ENCODE assay signal across 28 cellular contexts in genomic region chr2:9717886-9718451, GRCh38.
"Had no signal": no experiment of that assay in that cellular context is flagged by ENCODE, and none has a peak within 500 bp of the region (broad histone marks: within the 10 kb centered on the region; RNA-seq: fewer than 3 reads in every experiment).

No MANE protein-coding gene starts in this region.

- H3K27me3 ChIP-seq: breast epithelium, esophagus squamous epithelium, heart right ventricle, suprapubic skin, tibial artery had no signal

- H3K27me3 Mint-ChIP-seq: activated CD4-positive, alpha-beta memory T cell treated with anti-CD3 and anti-CD28 coated beads for 36 hours; dendritic cell treated with granulocyte-macrophage colony-stimulating factor and Interleukin-4, amounts not matched to agents 40 ng/mL and 50 ng/mL, for 4 days; memory B cell; naive thymus-derived CD4-positive, alpha-beta T cell had no signal

- H3K9me3 ChIP-seq: breast epithelium, esophagus squamous epithelium, heart right ventricle, suprapubic skin, tibial artery had no signal

- H3K4me3 Mint-ChIP-seq: activated CD4-positive, alpha-beta memory T cell treated with anti-CD3 and anti-CD28 coated beads for 36 hours; activated T-helper 1 cell treated with anti-CD3 and anti-CD28 coated beads, Interleukin-12 subunit alpha, Interleukin-12 subunit beta, Interleukin-2, Interleukin-4 antibody, amounts not matched to agents 30 ng/mL and 10 ng/mL and 1 ng/mL, durations not matched to agents 14 hours and 24 hours and 36 hours; dendritic cell treated with granulocyte-macrophage colony-stimulating factor and Interleukin-4, amounts not matched to agents 40 ng/mL and 50 ng/mL, for 4 days; memory B cell; naive thymus-derived CD4-positive, alpha-beta T cell had no signal

- H3K4me1 ChIP-seq: breast epithelium, esophagus squamous epithelium, heart right ventricle, suprapubic skin, tibial artery had no signal

- ATAC-seq: activated CD4-positive, CD25-positive, alpha-beta regulatory T cell treated with anti-CD3 and anti-CD28 coated beads, Interleukin-2, amount 50 U/mL, for 24 hours; activated naive CD4-positive, alpha-beta T cell treated with anti-CD3 and anti-CD28 coated beads, Interleukin-2, amount 50 U/mL, for 72 hours; heart right ventricle; naive thymus-derived CD4-positive, alpha-beta T cell; right cardiac atrium had no signal

- DNase-seq: activated CD4-positive, alpha-beta memory T cell treated with anti-CD3 and anti-CD28 coated beads for 36 hours; activated CD4-positive, alpha-beta T cell treated with anti-CD3 and anti-CD28 coated beads for 48 hours; activated CD8-positive, alpha-beta memory T cell treated with anti-CD3 and anti-CD28 coated beads, Interleukin-2, amount 50 U/mL, for 4 hours; activated gamma-delta T cell treated with Interleukin-2 at 50 U/mL for 16 hours; activated T-cell treated with anti-CD3 and anti-CD28 coated beads, Interleukin-2, amount 50 U/mL, for 1 hour; central memory CD4-positive, alpha-beta T cell; effector CD4-positive, alpha-beta T cell; esophagus squamous epithelium; foreskin melanocyte; heart right ventricle; midbrain; naive thymus-derived CD4-positive, alpha-beta T cell; posterior cingulate gyrus; right cardiac atrium; stimulated activated CD4-positive, alpha-beta T cell treated with anti-CD3 and anti-CD28 coated beads, Interleukin-15, amount 100 ng/mL, for 24 hours; stimulated activated CD4-positive, alpha-beta T cell treated with anti-CD3 and anti-CD28 coated beads, Interleukin-2, amount 100 ng/mL, for 24 hours; stimulated activated naive CD4-positive, alpha-beta T cell; T1000; tibial artery; WERI-Rb-1 had no signal

- H3K36me3 ChIP-seq: breast epithelium, esophagus squamous epithelium, heart right ventricle, suprapubic skin, tibial artery, WERI-Rb-1 had no signal

- H3K9me3 Mint-ChIP-seq: activated CD4-positive, alpha-beta memory T cell treated with anti-CD3 and anti-CD28 coated beads for 36 hours; activated naive CD4-positive, alpha-beta T cell treated with anti-CD3 and anti-CD28 coated beads, Interleukin-2, amount 50 U/mL, for 72 hours; activated T-helper 1 cell treated with anti-CD3 and anti-CD28 coated beads, Interleukin-12 subunit alpha, Interleukin-12 subunit beta, Interleukin-2, Interleukin-4 antibody, amounts not matched to agents 30 ng/mL and 10 ng/mL and 1 ng/mL, durations not matched to agents 14 hours and 24 hours and 36 hours; dendritic cell treated with granulocyte-macrophage colony-stimulating factor and Interleukin-4, amounts not matched to agents 40 ng/mL and 50 ng/mL, for 4 days; memory B cell had no signal

- H3K36me3 Mint-ChIP-seq: activated CD4-positive, alpha-beta memory T cell treated with anti-CD3 and anti-CD28 coated beads for 36 hours; activated naive CD4-positive, alpha-beta T cell treated with anti-CD3 and anti-CD28 coated beads, Interleukin-2, amount 50 U/mL, for 72 hours; memory B cell; naive thymus-derived CD4-positive, alpha-beta T cell had no signal

- H3K4me3 ChIP-seq: breast epithelium, esophagus squamous epithelium, heart right ventricle, suprapubic skin, tibial artery had no signal

- H3K27ac ChIP-seq: breast epithelium, epithelial cell of prostate, esophagus squamous epithelium, heart right ventricle, suprapubic skin, tibial artery, WERI-Rb-1 had no signal

- H3K27ac Mint-ChIP-seq: activated CD4-positive, alpha-beta memory T cell treated with anti-CD3 and anti-CD28 coated beads for 36 hours; activated T-helper 1 cell treated with anti-CD3 and anti-CD28 coated beads, Interleukin-12 subunit alpha, Interleukin-12 subunit beta, Interleukin-2, Interleukin-4 antibody, amounts not matched to agents 30 ng/mL and 10 ng/mL and 1 ng/mL, durations not matched to agents 14 hours and 24 hours and 36 hours; dendritic cell treated with granulocyte-macrophage colony-stimulating factor and Interleukin-4, amounts not matched to agents 40 ng/mL and 50 ng/mL, for 4 days; memory B cell; naive thymus-derived CD4-positive, alpha-beta T cell had no signal
